ENCODE assay signal across 7 cellular contexts in the genomic region with DNA sequence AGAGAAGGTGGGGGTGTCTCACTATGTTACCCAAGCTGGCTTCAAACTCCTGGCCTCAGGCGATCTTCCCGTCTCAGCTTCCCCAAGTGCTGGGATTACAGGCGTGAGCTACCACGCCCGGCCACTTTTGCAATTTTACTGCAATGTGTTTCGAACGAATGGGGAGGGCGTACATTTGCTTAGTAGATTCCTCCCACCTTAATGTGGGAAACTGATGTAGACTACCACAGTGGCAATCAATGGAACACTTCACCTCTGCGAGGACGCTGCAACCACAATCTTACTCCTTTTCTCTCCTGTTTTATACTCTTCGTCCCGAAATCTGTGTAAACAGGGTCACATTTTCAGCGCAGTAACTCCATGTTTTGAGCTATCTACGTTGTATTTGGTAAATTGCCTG. TPM values are rescaled to one million over a fixed set of nuclear protein-coding genes. Genes with fewer than 3 reads are reported as not detected.
DNase-seq lines count a peak whose midpoint lies in the region; ATAC-seq and TF ChIP-seq lines count a peak whose summit lies in the region.
"Not testable (repeated sequence)": the region's sequence is repeated elsewhere in the genome, so short reads cannot be mapped to it uniquely, and the experiment has no call there.

No MANE protein-coding gene starts in this region.

- in situ Hi-C loops in astrocyte of the cerebellum (cut with HindIII; ENCODE audit: low sequenced_read_pairs); gastrocnemius medialis (cut with MboI; ENCODE audit: low sequenced_read_pairs in 4 of 4): not testable (repeated sequence)

- DNase-seq in GM12865 (ENCODE audit: low read depth); activated CD4-positive, alpha-beta T cell treated with anti-CD3 and anti-CD28 coated beads for 36 hours; astrocyte of the cerebellum (ENCODE audit: low read depth); glutamatergic neuron; mesothelial cell of epicardium (ENCODE audit: low spot score in 2 of 2, unreplicated experiment in 2 of 2); gastrocnemius medialis: not testable (repeated sequence)
- DNase-seq in NCI-H1092 treated with DMSO at 0.1 percent for 48 hours (lab: John Stamatoyannopoulos, UW), result peak; percentile 1

- not testable (repeated sequence) for H3K36me3 ChIP-seq in gastrocnemius medialis

- H3K4me1 ChIP-seq in gastrocnemius medialis, result peaks cover 0 to 12% of the 10 kb centered on the region in 2 donors

- H3K27me3 ChIP-seq in gastrocnemius medialis, result not testable (repeated sequence)

- TF ChIP-seq CTCF in GM12865 (IDR thresholded peaks at IDR 0.05; ENCODE audit: insufficient read depth, low read depth, low read length, missing control alignments); astrocyte of the cerebellum (IDR thresholded peaks at IDR 0.05; ENCODE audit: low read depth, low read length, missing control alignments); glutamatergic neuron (IDR thresholded peaks at IDR 0.05; ENCODE audit: partially characterized antibody, unreplicated experiment); mesothelial cell of epicardium (IDR thresholded peaks at IDR 0.05; ENCODE audit: unreplicated experiment); gastrocnemius medialis (IDR thresholded peaks at IDR 0.05 in 4 of 5, conservative IDR thresholded peaks at IDR 0.05 in 1 of 5): not testable (repeated sequence)

- not testable (repeated sequence) for H3K27me3 Mint-ChIP-seq in activated CD4-positive, alpha-beta T cell treated with anti-CD3 and anti-CD28 coated beads for 36 hours; glutamatergic neuron (ENCODE audit: unreplicated experiment); mesothelial cell of epicardium (ENCODE audit: low read depth)

- not testable (repeated sequence) for H3K36me3 Mint-ChIP-seq in activated CD4-positive, alpha-beta T cell treated with anti-CD3 and anti-CD28 coated beads for 36 hours (ENCODE audit: low read depth); glutamatergic neuron (ENCODE audit: unreplicated experiment); mesothelial cell of epicardium

- H3K4me3 ChIP-seq in GM12865 (ENCODE audit: low read depth, low read length), result peak overlapping the region; percentile 47; the same call in 1 of the 2 replicates
- peak overlapping the region; percentile 60 for H3K4me3 ChIP-seq in astrocyte of the cerebellum (ENCODE audit: low read depth, low read length)
- peak overlapping the region; percentile 69 to 90 (median 78) for H3K4me3 ChIP-seq in gastrocnemius medialis

- not testable (repeated sequence) for H3K27ac Mint-ChIP-seq in activated CD4-positive, alpha-beta T cell treated with anti-CD3 and anti-CD28 coated beads for 36 hours; glutamatergic neuron (ENCODE audit: unreplicated experiment); mesothelial cell of epicardium

- intact Hi-C loops in activated CD4-positive, alpha-beta T cell treated with anti-CD3 and anti-CD28 coated beads for 36 hours (cut with DNase I, micrococcal nuclease); gastrocnemius medialis (cut with DNase I; ENCODE audit: low total_unique reads): not testable (repeated sequence)

- not testable (repeated sequence) for H3K9me3 ChIP-seq in gastrocnemius medialis

- peak overlapping the region; percentile 53 for H3K4me3 Mint-ChIP-seq in activated CD4-positive, alpha-beta T cell treated with anti-CD3 and anti-CD28 coated beads for 36 hours
- H3K4me3 Mint-ChIP-seq in glutamatergic neuron (ENCODE audit: unreplicated experiment) (peak overlapping the region; percentile 75), mesothelial cell of epicardium (peak overlapping the region; percentile 81)

- CTCF ChIA-PET in activated CD4-positive, alpha-beta T cell treated with anti-CD3 and anti-CD28 coated beads for 36 hours (lab: Charles Lee), result not testable (repeated sequence)

- ATAC-seq in activated CD4-positive, alpha-beta T cell treated with anti-CD3 and anti-CD28 coated beads for 36 hours; gastrocnemius medialis: not testable (repeated sequence)

- H3K4me1 Mint-ChIP-seq in activated CD4-positive, alpha-beta T cell treated with anti-CD3 and anti-CD28 coated beads for 36 hours; glutamatergic neuron (ENCODE audit: low read depth, unreplicated experiment); mesothelial cell of epicardium: not testable (repeated sequence)

- TF ChIP-seq POLR2A in gastrocnemius medialis (IDR thresholded peaks at IDR 0.05), result not testable (repeated sequence)

- peak overlapping the region in 1 of 4 donors; percentile 86 for H3K27ac ChIP-seq in gastrocnemius medialis

- H3K9me3 Mint-ChIP-seq in activated CD4-positive, alpha-beta T cell treated with anti-CD3 and anti-CD28 coated beads for 36 hours (ENCODE audit: low read depth); glutamatergic neuron (ENCODE audit: unreplicated experiment); mesothelial cell of epicardium: not testable (repeated sequence)

- POLR2A ChIA-PET in activated CD4-positive, alpha-beta T cell treated with anti-CD3 and anti-CD28 coated beads for 36 hours (lab: Charles Lee), result not testable (repeated sequence)

RNA-seq across cellular contexts. Expression of a gene that starts 47.4 kb away (rescaled TPM):
- 10 to 100 TPM; 26.4 to 26.7 TPM for total RNA-seq in activated CD4-positive, alpha-beta T cell treated with anti-CD3 and anti-CD28 coated beads for 36 hours
- 19.1 TPM for total RNA-seq in glutamatergic neuron (ENCODE audit: unreplicated experiment)
- 33.3 to 35.0 TPM (median 34.4 TPM) in 3 replicates for total RNA-seq in mesothelial cell of epicardium
- 10 to 100 TPM; 20.2 to 25.4 (median 22.8) TPM for total RNA-seq in gastrocnemius medialis
